9 cellular contexts compared by ENCODE assay signal in genomic region chr11:61718613-61719302, GRCh38. TPM values are rescaled to one million over a fixed set of nuclear protein-coding genes. Genes with fewer than 3 reads are reported as not detected.
DNase-seq lines count a peak whose midpoint lies in the region; ATAC-seq and TF ChIP-seq lines count a peak whose summit lies in the region.
"Had no signal": no experiment of that assay in that cellular context is flagged by ENCODE, and none has a peak within 500 bp of the region (broad histone marks: within the 10 kb centered on the region; RNA-seq: fewer than 3 reads in every experiment).

No MANE protein-coding gene starts in this region.

- peak overlapping the region; percentile 47 for H3K27ac ChIP-seq in SJCRH30

- no peaks in the 10 kb centered on the region for H3K36me3 ChIP-seq in SJCRH30

- TF ChIP-seq CTCF in AG10803 (conservative IDR thresholded peaks at IDR 0.05; ENCODE audit: low read length) = no peak
- no peak for TF ChIP-seq CTCF in glutamatergic neuron (IDR thresholded peaks at IDR 0.05; ENCODE audit: partially characterized antibody, unreplicated experiment)
- TF ChIP-seq CTCF in omental fat pad (IDR thresholded peaks at IDR 0.05) = no peak

- peak overlapping the region; percentile 49 for H3K4me3 Mint-ChIP-seq in glutamatergic neuron (ENCODE audit: unreplicated experiment)

- H3K27me3 Mint-ChIP-seq in glutamatergic neuron (ENCODE audit: unreplicated experiment) = no peaks in the 10 kb centered on the region

- H3K4me3 ChIP-seq in AG10803 (ENCODE audit: low read length) = peak overlapping the region; percentile 60
- peak overlapping the region; percentile 70 for H3K4me3 ChIP-seq in SJCRH30

- H3K27me3 ChIP-seq in SJCRH30 = no peaks in the 10 kb centered on the region

- H3K27ac Mint-ChIP-seq in glutamatergic neuron (ENCODE audit: unreplicated experiment) = no peak overlapping the region

- no peaks in the 10 kb centered on the region for H3K9me3 ChIP-seq in SJCRH30 (replicated peaks)

- ATAC-seq in omental fat pad (ENCODE audit: low FRiP score) = peak; percentile 53

- peaks cover 26% of the 10 kb centered on the region for H3K4me1 Mint-ChIP-seq in glutamatergic neuron (ENCODE audit: low read depth, unreplicated experiment)

- peaks cover 3% of the 10 kb centered on the region for H3K9me3 Mint-ChIP-seq in glutamatergic neuron (ENCODE audit: unreplicated experiment)

- peak; percentile 60 for DNase-seq in AG10803 (ENCODE audit: low read depth)
- peak; percentile 75 to 77 for DNase-seq in SJCRH30
- DNase-seq in glutamatergic neuron = peak; percentile 80
- no peak for DNase-seq in omental fat pad (ENCODE audit: low spot score)
- no peak for DNase-seq in activated CD4-positive, alpha-beta T cell treated with anti-CD3 and anti-CD28 coated beads, Interleukin-2, amount 50 U/mL, for 48 hours
- DNase-seq in HuH-7 (ENCODE audit: low spot score) = no peak
- DNase-seq in KG1 (lab: John Stamatoyannopoulos, UW) = no peak
- no peak for DNase-seq in NCI-H1436 treated with DMSO at 0.1 percent for 48 hours (lab: John Stamatoyannopoulos, UW)
- DNase-seq: central memory CD4-positive, alpha-beta T cell had no signal

- H3K4me1 ChIP-seq in SJCRH30 = no peaks in the 10 kb centered on the region; the same call in 1 of the 2 replicates

- no peaks in the 10 kb centered on the region for H3K36me3 Mint-ChIP-seq in glutamatergic neuron (ENCODE audit: unreplicated experiment)

RNA-seq across cellular contexts. Expression of gene MYRF, which starts 33.7 kb away (rescaled TPM):
- 0.02 and 0.05 TPM in 2 replicates for total RNA-seq in SJCRH30 (2014; rRNA removed; shearing (Covaris generic))
- 0.29 TPM for total RNA-seq in glutamatergic neuron (ENCODE audit: unreplicated experiment)
- total RNA-seq in omental fat pad = 10 to 100 TPM in 3 of 4 donors, under 1 TPM in 1; 0.16 to 55.1 (median 29.5) TPM

RNA-seq across cellular contexts. Expression of gene DAGLA, which starts 38.6 kb away (rescaled TPM):
- total RNA-seq in SJCRH30 (2014; rRNA removed; shearing (Covaris generic)) = 2.1 and 2.5 TPM in 2 replicates
- 9.6 TPM for total RNA-seq in glutamatergic neuron (ENCODE audit: unreplicated experiment)
- total RNA-seq in omental fat pad = 1 to 10 TPM; 1.4 to 4.6 (median 2.8) TPM

Comparison
In these comparisons a context has a peak if more than half of its experiments do, and no peak if none do; other contexts are left out.
1. DNase-seq: peak in AG10803 (single experiment), SJCRH30 (2 of 2) and glutamatergic neuron (single experiment); none in omental fat pad (single experiment), activated CD4-positive, alpha-beta T cell treated with anti-CD3 and anti-CD28 coated beads, Interleukin-2, amount 50 U/mL, for 48 hours (0 of 2), HuH-7 (single experiment), KG1 (single experiment) and NCI-H1436 treated with DMSO at 0.1 percent for 48 hours (single experiment).